In the genomic region with DNA sequence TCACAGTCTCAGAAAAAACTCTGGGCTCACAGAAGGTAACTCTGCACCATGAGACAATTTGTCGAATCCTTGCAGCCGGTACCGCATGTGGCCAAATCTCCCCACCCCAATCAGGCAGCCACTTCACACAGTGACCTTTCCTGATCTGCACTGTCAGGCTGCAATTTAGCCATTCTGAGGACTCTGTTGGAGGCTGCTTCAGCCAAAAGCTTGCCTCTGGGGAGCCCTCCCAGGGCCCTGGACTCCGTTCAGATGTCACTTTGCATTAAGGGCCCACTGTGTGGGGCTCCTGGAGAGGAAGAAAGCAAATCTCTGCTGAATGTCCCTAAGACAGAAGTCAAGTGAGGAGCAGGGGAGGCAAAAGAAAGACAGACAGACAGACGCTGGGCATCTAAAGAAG, we compare ENCODE assay signal across 17 cellular contexts.
DNase-seq lines count a peak whose midpoint lies in the region; ATAC-seq and TF ChIP-seq lines count a peak whose summit lies in the region.
"Had no signal": no experiment of that assay in that cellular context is flagged by ENCODE, and none has a peak within 500 bp of the region (broad histone marks: within the 10 kb centered on the region; RNA-seq: fewer than 3 reads in every experiment).

No MANE protein-coding gene starts in this region.

- H3K9me2 ChIP-seq in PC-3 (replicated peaks; ENCODE audit: low read length), result no peaks in the 10 kb centered on the region

- H3K9me3 Mint-ChIP-seq in brain, result peaks cover 0 to 6% (median 0%) of the 10 kb centered on the region in 5 experiments

- TF ChIP-seq CTCF in right atrium auricular region (IDR thresholded peaks at IDR 0.05) (no peak), brain (conservative IDR thresholded peaks at IDR 0.05) (no peak), PC-3 (conservative IDR thresholded peaks at IDR 0.05; ENCODE audit: low read depth, low read length) (no peak)

- H3K9ac ChIP-seq in iPS-20b (ENCODE audit: low read depth, low read length), result peak overlapping the region; percentile 18; the same call in 1 of the 2 replicates
- no peak overlapping the region for H3K9ac ChIP-seq in PC-3 (ENCODE audit: low read length)

- intact Hi-C loops in left cardiac atrium (cut with DNase I), result no loop called here
- intact Hi-C loops in PC-3 (cut with micrococcal nuclease), result no loop called here

- CTCF ChIA-PET in PC-3 (lab: Charles Lee), result no interaction called here

- no peaks in the 10 kb centered on the region for H3K27me3 Mint-ChIP-seq in brain
- H3K27me3 Mint-ChIP-seq: CD4-positive, alpha-beta memory T cell had no signal

- H3K4me3 ChIP-seq in right atrium auricular region (no peak overlapping the region), iPS-20b (ENCODE audit: low read length) (no peak overlapping the region), PC-3 (ENCODE audit: low read length) (no peak overlapping the region)
- H3K4me3 ChIP-seq: SK-N-MC had no signal

- H3K36me3 Mint-ChIP-seq in brain, result no peaks in the 10 kb centered on the region

- DNase-seq in left cardiac atrium (no peak), right atrium auricular region (ENCODE audit: low spot score) (no peak), NCI-H187 (lab: John Stamatoyannopoulos, UW) (no peak), PC-3 (no peak)
- DNase-seq: ACHN; CD4-positive, alpha-beta memory T cell; MV-4-11; NCI-H1417 treated with DMSO at 0.1 percent for 48 hours; NCI-H2081; NCI-H69; NK-92 treated with Interleukin-12 subunit alpha and Interleukin-12 subunit beta, amount 100 ng/mL, for 24 hours; OCI-M1 had no signal

- POLR2A ChIA-PET in PC-3 (lab: Charles Lee; ENCODE audit: unreplicated experiment), result no interaction called here

- H3K4me2 ChIP-seq in PC-3 (ENCODE audit: low read length), result no peak overlapping the region

- H4K20me1 ChIP-seq in PC-3 (ENCODE audit: low read length), result no peaks in the 10 kb centered on the region

- H3K4me1 ChIP-seq in right atrium auricular region (peaks cover 0 to 25% of the 10 kb centered on the region in 2 donors), iPS-20b (ENCODE audit: insufficient read depth, low read length) (peaks cover 8% of the 10 kb centered on the region; the same call in 1 of the 2 replicates), PC-3 (ENCODE audit: insufficient read depth, low read length) (no peaks in the 10 kb centered on the region)

- H3K36me3 ChIP-seq in right atrium auricular region, result no peaks in the 10 kb centered on the region
- H3K36me3 ChIP-seq in iPS-20b (ENCODE audit: insufficient read depth, low read depth, low read length), result no peaks in the 10 kb centered on the region
- H3K36me3 ChIP-seq in PC-3 (ENCODE audit: low read depth, low read length), result no peaks in the 10 kb centered on the region

- peak overlapping the region in 3 of 5 experiments; percentile 1 to 26 (median 9) for H3K27ac Mint-ChIP-seq in brain

- no peaks in the 10 kb centered on the region for H3F3A ChIP-seq in PC-3 (ENCODE audit: low read length, unreplicated experiment)

- H3K4me3 Mint-ChIP-seq in brain, result no peak overlapping the region
- H3K4me3 Mint-ChIP-seq: CD4-positive, alpha-beta memory T cell had no signal

- H3K27me3 ChIP-seq in right atrium auricular region, result no peaks in the 10 kb centered on the region
- no peaks in the 10 kb centered on the region for H3K27me3 ChIP-seq in iPS-20b (ENCODE audit: insufficient read depth, low read length)
- H3K27me3 ChIP-seq in PC-3 (ENCODE audit: low read length), result no peaks in the 10 kb centered on the region

- H3K9me3 ChIP-seq in right atrium auricular region (no peaks in the 10 kb centered on the region), iPS-20b (ENCODE audit: insufficient read depth, low read depth, low read length) (no peaks in the 10 kb centered on the region), PC-3 (ENCODE audit: low read length) (no peaks in the 10 kb centered on the region)

- H3K27ac ChIP-seq in right atrium auricular region (peak overlapping the region in 1 of 2 donors; percentile 12), iPS-20b (ENCODE audit: low read length) (no peak overlapping the region), PC-3 (ENCODE audit: low read length) (no peak overlapping the region)
- H3K27ac ChIP-seq: RWPE1, SK-N-MC had no signal

- H2AFZ ChIP-seq in PC-3 (ENCODE audit: low read length), result no peak overlapping the region

- no peaks in the 10 kb centered on the region for H3K79me2 ChIP-seq in PC-3 (ENCODE audit: low read length)

- ATAC-seq in left cardiac atrium (peak; percentile 28 to 82), PC-3 (no peak), HG02870 (IDR thresholded peaks at IDR 0.05; ENCODE audit: unreplicated experiment) (no peak)

- BruUV-seq in PC-3 (replicated peaks; lab: Mats Ljungman, UMichigan), result no TSS peak

- H3K4me1 Mint-ChIP-seq in brain, result peaks cover 47% of the 10 kb centered on the region

Comparison
In these comparisons a context has a peak if more than half of its experiments do, and no peak if none do; other contexts are left out.
1. ATAC-seq: peak in left cardiac atrium (2 of 2); none in PC-3 (single experiment) and HG02870 (single experiment).